Comparison of ENCODE assay signal across 14 cellular contexts in genomic region chr1:17878837-17879236, GRCh38.
DNase-seq lines count a peak whose midpoint lies in the region; ATAC-seq and TF ChIP-seq lines count a peak whose summit lies in the region.
"Had no signal": no experiment of that assay in that cellular context is flagged by ENCODE, and none has a peak within 500 bp of the region (broad histone marks: within the 10 kb centered on the region; RNA-seq: fewer than 3 reads in every experiment).

No MANE protein-coding gene starts in this region.

- no peak for TF ChIP-seq EP300 in gastroesophageal sphincter (IDR thresholded peaks at IDR 0.05)

- POLR2A ChIA-PET in WTC11 (lab: Charles Lee), result no interaction called here

- intact Hi-C loops in heart left ventricle (cut with DNase I) (no loop called here), right cardiac atrium (cut with DNase I) (no loop called here), adrenal gland (cut with DNase I) (no loop called here)

- H3K27ac Mint-ChIP-seq in WTC11, result no peak overlapping the region
- H3K27ac Mint-ChIP-seq: activated naive CD4-positive, alpha-beta T cell treated with anti-CD3 and anti-CD28 coated beads for 36 hours; H9 had no signal

- DNase-seq in heart left ventricle (no peak), right cardiac atrium (no peak), adrenal gland (peak; percentile 59 to 85 (median 73)), HAP-1 (ENCODE audit: low spot score in 2 of 2) (no peak), WTC11 (ENCODE audit: low spot score) (no peak), MV-4-11 (lab: John Stamatoyannopoulos, UW) (no peak), GF-D8 (lab: John Stamatoyannopoulos, UW) (no peak)
- DNase-seq: activated naive CD4-positive, alpha-beta T cell treated with anti-CD3 and anti-CD28 coated beads for 36 hours; H9; left ventricle myocardium inferior; NCI-H1417; NCI-H526 treated with DMSO at 0.1 percent for 48 hours; SHP77 had no signal

- TF ChIP-seq CTCF in heart left ventricle (IDR thresholded peaks at IDR 0.05) (no peak), adrenal gland (IDR thresholded peaks at IDR 0.05) (no peak), gastroesophageal sphincter (IDR thresholded peaks at IDR 0.05) (no peak), WTC11 (IDR thresholded peaks at IDR 0.05) (no peak)

- 42 to 59% (median 50%) methylated on average over 3 of the region's 3 CpGs for WGBS in heart left ventricle, 4 donors
- WGBS in right cardiac atrium, result 52% methylated on average over 3 of the region's 3 CpGs
- WGBS in adrenal gland, 4 donors, result 21 to 47% (median 24%) methylated on average over 2 to 3 of the region's 3 CpGs
- 19 to 46% methylated on average over 2 of the region's 3 CpGs for WGBS in gastroesophageal sphincter (ENCODE audit: low coverage in 1 of 2), 2 donors

- no peaks in the 10 kb centered on the region for H3K9me3 Mint-ChIP-seq in WTC11
- H3K9me3 Mint-ChIP-seq: activated naive CD4-positive, alpha-beta T cell treated with anti-CD3 and anti-CD28 coated beads for 36 hours; H9 had no signal

- H3K27me3 Mint-ChIP-seq in WTC11 (ENCODE audit: low read depth), result peaks cover 5% of the 10 kb centered on the region

- H3K4me3 Mint-ChIP-seq in WTC11, result no peak overlapping the region
- H3K4me3 Mint-ChIP-seq: activated naive CD4-positive, alpha-beta T cell treated with anti-CD3 and anti-CD28 coated beads for 36 hours; H9 had no signal

- CTCF ChIA-PET in WTC11 (lab: Charles Lee), result no interaction called here

- H3K4me1 ChIP-seq in heart left ventricle (peaks cover 0 to 22% (median 3%) of the 10 kb centered on the region in 12 donors), right cardiac atrium (ENCODE audit: control insufficient read depth, insufficient read depth, low read length) (no peaks in the 10 kb centered on the region), adrenal gland (replicated peaks in 1 of 2) (peaks cover 0 to 5% of the 10 kb centered on the region in 2 donors), gastroesophageal sphincter (no peaks in the 10 kb centered on the region), HAP-1 (no peaks in the 10 kb centered on the region)

- H3K9me3 ChIP-seq in heart left ventricle, result no peaks in the 10 kb centered on the region
- H3K9me3 ChIP-seq in right cardiac atrium (ENCODE audit: control insufficient read depth, low read length), result no peaks in the 10 kb centered on the region
- no peaks in the 10 kb centered on the region for H3K9me3 ChIP-seq in adrenal gland (replicated peaks in 1 of 3)
- H3K9me3 ChIP-seq in gastroesophageal sphincter, result no peaks in the 10 kb centered on the region
- H3K9me3 ChIP-seq in HAP-1, result no peaks in the 10 kb centered on the region
- H3K9me3 ChIP-seq: left ventricle myocardium inferior had no signal

- no peaks in the 10 kb centered on the region for H3K36me3 ChIP-seq in heart left ventricle
- H3K36me3 ChIP-seq in adrenal gland (replicated peaks in 1 of 2), result no peaks in the 10 kb centered on the region
- no peaks in the 10 kb centered on the region for H3K36me3 ChIP-seq in gastroesophageal sphincter
- no peaks in the 10 kb centered on the region for H3K36me3 ChIP-seq in HAP-1 (replicated peaks)
- H3K36me3 ChIP-seq: left ventricle myocardium inferior had no signal

- in situ Hi-C loops in HAP-1 (cut with MboI; ENCODE audit: low sequenced_read_pairs), result no loop called here

- peaks cover 12% of the 10 kb centered on the region for H3K4me1 Mint-ChIP-seq in WTC11

- TF ChIP-seq POLR2A in heart left ventricle (IDR thresholded peaks at IDR 0.05) (no peak), adrenal gland (IDR thresholded peaks at IDR 0.05) (no peak), gastroesophageal sphincter (IDR thresholded peaks at IDR 0.05) (no peak)

- H3K4me3 ChIP-seq in heart left ventricle, result no peak overlapping the region
- no peak overlapping the region for H3K4me3 ChIP-seq in right cardiac atrium (ENCODE audit: low read length)
- no peak overlapping the region for H3K4me3 ChIP-seq in adrenal gland
- H3K4me3 ChIP-seq in gastroesophageal sphincter, result no peak overlapping the region
- no peak overlapping the region for H3K4me3 ChIP-seq in HAP-1
- H3K4me3 ChIP-seq: left ventricle myocardium inferior had no signal

- ATAC-seq in heart left ventricle, result peak in 3 of 4 donors; percentile 31 to 41 (median 31)
- no peak for ATAC-seq in right cardiac atrium
- ATAC-seq in gastroesophageal sphincter, result peak; percentile 34
- no peak for ATAC-seq in WTC11

- no peaks in the 10 kb centered on the region for H3K27me3 ChIP-seq in heart left ventricle
- H3K27me3 ChIP-seq in right cardiac atrium (ENCODE audit: control insufficient read depth, insufficient read depth), result no peaks in the 10 kb centered on the region
- no peaks in the 10 kb centered on the region for H3K27me3 ChIP-seq in adrenal gland
- H3K27me3 ChIP-seq in gastroesophageal sphincter, result peaks cover 20% of the 10 kb centered on the region
- H3K27me3 ChIP-seq in HAP-1 (ENCODE audit: low read depth), result no peaks in the 10 kb centered on the region; the same call in none of the 2 replicates

- H3K27ac ChIP-seq in heart left ventricle (peak overlapping the region in 1 of 12 donors; percentile 62), right cardiac atrium (ENCODE audit: low read length) (no peak overlapping the region), adrenal gland (peak overlapping the region in 2 of 5 donors; percentile 50 to 52), gastroesophageal sphincter (no peak overlapping the region)
- H3K27ac ChIP-seq: left ventricle myocardium inferior had no signal

- no peaks in the 10 kb centered on the region for H3K36me3 Mint-ChIP-seq in WTC11

TF ChIP-seq in WTC11, 78 proteins besides CTCF, POLR2A, EP300 and RAD21 (continues in another document):
- TF ChIP-seq SOX15 (CRISPR knock-in tag; IDR thresholded peaks at IDR 0.05) (no peak), CDX4 (CRISPR knock-in tag; IDR thresholded peaks at IDR 0.05; ENCODE audit: borderline replicate concordance) (no peak), ZBTB21 (CRISPR knock-in tag; IDR thresholded peaks at IDR 0.05; ENCODE audit: borderline replicate concordance) (no peak), E2F1 (CRISPR knock-in tag; IDR thresholded peaks at IDR 0.05) (no peak)
- TF ChIP-seq, protein P1, sequence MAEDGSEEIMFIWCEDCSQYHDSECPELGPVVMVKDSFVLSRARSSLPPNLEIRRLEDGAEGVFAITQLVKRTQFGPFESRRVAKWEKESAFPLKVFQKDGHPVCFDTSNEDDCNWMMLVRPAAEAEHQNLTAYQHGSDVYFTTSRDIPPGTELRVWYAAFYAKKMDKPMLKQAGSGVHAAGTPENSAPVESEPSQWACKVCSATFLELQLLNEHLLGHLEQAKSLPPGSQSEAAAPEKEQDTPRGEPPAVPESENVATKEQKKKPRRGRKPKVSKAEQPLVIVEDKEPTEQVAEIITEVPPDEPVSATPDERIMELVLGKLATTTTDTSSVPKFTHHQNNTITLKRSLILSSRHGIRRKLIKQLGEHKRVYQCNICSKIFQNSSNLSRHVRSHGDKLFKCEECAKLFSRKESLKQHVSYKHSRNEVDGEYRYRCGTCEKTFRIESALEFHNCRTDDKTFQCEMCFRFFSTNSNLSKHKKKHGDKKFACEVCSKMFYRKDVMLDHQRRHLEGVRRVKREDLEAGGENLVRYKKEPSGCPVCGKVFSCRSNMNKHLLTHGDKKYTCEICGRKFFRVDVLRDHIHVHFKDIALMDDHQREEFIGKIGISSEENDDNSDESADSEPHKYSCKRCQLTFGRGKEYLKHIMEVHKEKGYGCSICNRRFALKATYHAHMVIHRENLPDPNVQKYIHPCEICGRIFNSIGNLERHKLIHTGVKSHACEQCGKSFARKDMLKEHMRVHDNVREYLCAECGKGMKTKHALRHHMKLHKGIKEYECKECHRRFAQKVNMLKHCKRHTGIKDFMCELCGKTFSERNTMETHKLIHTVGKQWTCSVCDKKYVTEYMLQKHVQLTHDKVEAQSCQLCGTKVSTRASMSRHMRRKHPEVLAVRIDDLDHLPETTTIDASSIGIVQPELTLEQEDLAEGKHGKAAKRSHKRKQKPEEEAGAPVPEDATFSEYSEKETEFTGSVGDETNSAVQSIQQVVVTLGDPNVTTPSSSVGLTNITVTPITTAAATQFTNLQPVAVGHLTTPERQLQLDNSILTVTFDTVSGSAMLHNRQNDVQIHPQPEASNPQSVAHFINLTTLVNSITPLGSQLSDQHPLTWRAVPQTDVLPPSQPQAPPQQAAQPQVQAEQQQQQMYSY (CRISPR knock-in tag; IDR thresholded peaks at IDR 0.05), result no peak
- TF ChIP-seq, protein P2, sequence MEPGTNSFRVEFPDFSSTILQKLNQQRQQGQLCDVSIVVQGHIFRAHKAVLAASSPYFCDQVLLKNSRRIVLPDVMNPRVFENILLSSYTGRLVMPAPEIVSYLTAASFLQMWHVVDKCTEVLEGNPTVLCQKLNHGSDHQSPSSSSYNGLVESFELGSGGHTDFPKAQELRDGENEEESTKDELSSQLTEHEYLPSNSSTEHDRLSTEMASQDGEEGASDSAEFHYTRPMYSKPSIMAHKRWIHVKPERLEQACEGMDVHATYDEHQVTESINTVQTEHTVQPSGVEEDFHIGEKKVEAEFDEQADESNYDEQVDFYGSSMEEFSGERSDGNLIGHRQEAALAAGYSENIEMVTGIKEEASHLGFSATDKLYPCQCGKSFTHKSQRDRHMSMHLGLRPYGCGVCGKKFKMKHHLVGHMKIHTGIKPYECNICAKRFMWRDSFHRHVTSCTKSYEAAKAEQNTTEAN (CRISPR knock-in tag; IDR thresholded peaks at IDR 0.05), result no peak

Comparison
In these comparisons a context has a peak if more than half of its experiments do, and no peak if none do; other contexts are left out.
1. ATAC-seq: peak in heart left ventricle (3 of 4) and gastroesophageal sphincter (single experiment); none in right cardiac atrium (0 of 2) and WTC11 (single experiment).
2. DNase-seq: peak in adrenal gland (7 of 7); none in heart left ventricle (0 of 5), right cardiac atrium (0 of 3), HAP-1 (0 of 2), WTC11 (single experiment), MV-4-11 (single experiment) and GF-D8 (single experiment).